37 cellular contexts compared by ENCODE assay signal in the genomic region with DNA sequence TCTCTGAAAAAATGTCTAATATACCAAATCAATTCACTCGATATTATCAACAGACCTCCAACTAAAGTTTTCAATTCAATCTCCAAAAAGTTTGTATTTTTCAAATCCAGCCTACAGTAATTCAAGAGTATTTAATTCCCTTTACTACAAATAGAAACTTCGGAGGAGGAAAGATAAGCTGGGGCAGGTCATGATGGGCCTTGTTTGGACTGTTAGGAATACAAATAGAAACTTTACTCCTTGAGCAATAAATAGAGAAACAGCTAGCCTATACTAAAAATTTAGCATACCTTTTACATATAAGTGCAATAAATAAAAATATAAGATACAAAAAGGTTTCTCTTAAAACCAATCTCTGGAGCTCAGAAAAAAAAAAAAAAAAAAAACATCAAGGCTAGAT.
"Had no signal": no experiment of that assay in that cellular context is flagged by ENCODE, and none has a peak within 500 bp of the region (broad histone marks: within the 10 kb centered on the region; RNA-seq: fewer than 3 reads in every experiment).

No MANE protein-coding gene starts in this region.

- H3K27me3 ChIP-seq: ascending aorta, body of pancreas, brain microvascular endothelial cell, breast epithelium had no signal

- H3K9me3 ChIP-seq: body of pancreas had no signal

- H3K27me3 Mint-ChIP-seq: activated B cell treated with CpG ODN at 0.5 μM for 24 hours; activated CD4-positive, alpha-beta memory T cell treated with anti-CD3 and anti-CD28 coated beads, Interleukin-2, amount 10 ng/mL, durations not matched to agents 7 days and 5 days; activated CD4-positive, alpha-beta T cell treated with anti-CD3 and anti-CD28 coated beads for 36 hours; activated CD4-positive, alpha-beta T cell treated with anti-CD3 and anti-CD28 coated beads, Interleukin-2, amount 10 ng/mL, durations not matched to agents 7 days and 5 days; activated CD8-positive, alpha-beta memory T cell treated with anti-CD3 and anti-CD28 coated beads, Interleukin-2, amount 10 ng/mL, durations not matched to agents 7 days and 5 days; activated naive CD4-positive, alpha-beta T cell treated with anti-CD3 and anti-CD28 coated beads, Interleukin-2, amount 10 ng/mL, durations not matched to agents 7 days and 5 days; activated naive CD4-positive, alpha-beta T cell treated with anti-CD3 and anti-CD28 coated beads, Interleukin-2, amount 50 U/mL, for 24 hours; activated naive CD8-positive, alpha-beta T cell; activated naive CD8-positive, alpha-beta T cell treated with anti-CD3 and anti-CD28 coated beads, Interleukin-2, amount 10 ng/mL, durations not matched to agents 7 days and 5 days; activated naive CD8-positive, alpha-beta T cell treated with anti-CD3 and anti-CD28 coated beads, Interleukin-2, amount 50 U/mL, for 24 hours; activated T-cell treated with anti-CD3 and anti-CD28 coated beads, Interleukin-2, amount 50 U/mL, for 24 hours had no signal

- H3K4me1 ChIP-seq: ascending aorta, body of pancreas, breast epithelium had no signal

- H3K27ac Mint-ChIP-seq: activated B cell treated with CpG ODN at 0.5 μM for 24 hours; activated CD4-positive, alpha-beta memory T cell treated with anti-CD3 and anti-CD28 coated beads, Interleukin-2, amount 10 ng/mL, durations not matched to agents 7 days and 5 days; activated CD4-positive, alpha-beta T cell treated with anti-CD3 and anti-CD28 coated beads for 36 hours; activated CD4-positive, alpha-beta T cell treated with anti-CD3 and anti-CD28 coated beads, Interleukin-2, amount 10 ng/mL, durations not matched to agents 7 days and 5 days; activated CD8-positive, alpha-beta memory T cell treated with anti-CD3 and anti-CD28 coated beads, Interleukin-2, amount 10 ng/mL, durations not matched to agents 7 days and 5 days; activated CD8-positive, alpha-beta T cell treated with anti-CD3 and anti-CD28 coated beads, Interleukin-2, amount 10 ng/mL, durations not matched to agents 7 days and 5 days; activated naive CD4-positive, alpha-beta T cell treated with anti-CD3 and anti-CD28 coated beads, Interleukin-2, amount 10 ng/mL, durations not matched to agents 7 days and 5 days; activated naive CD4-positive, alpha-beta T cell treated with anti-CD3 and anti-CD28 coated beads, Interleukin-2, amount 50 U/mL, for 24 hours; activated naive CD8-positive, alpha-beta T cell; activated naive CD8-positive, alpha-beta T cell treated with anti-CD3 and anti-CD28 coated beads, Interleukin-2, amount 10 ng/mL, durations not matched to agents 7 days and 5 days; activated naive CD8-positive, alpha-beta T cell treated with anti-CD3 and anti-CD28 coated beads, Interleukin-2, amount 50 U/mL, for 24 hours; activated T-cell treated with anti-CD3 and anti-CD28 coated beads, Interleukin-2, amount 50 U/mL, for 24 hours; activated T-helper 2 cell treated with anti-CD3 and anti-CD28 coated beads, Interferon-gamma antibody, Interleukin-2, Interleukin-4, amounts not matched to agents 10 μg/mL and 5 μg/mL and 100 μg/mL, durations not matched to agents 14 hours and 24 hours and 36 hours; T-helper 1 cell treated with Interleukin-12 subunit alpha and Interleukin-12 subunit beta and Interleukin-4 antibody, amounts not matched to agents 30 μg/mL and 1 μg/mL, for 36 hours; T-helper 2 cell treated with Interferon-gamma antibody and Interleukin-4, amounts not matched to agents 5 μg/mL and 100 μg/mL, for 36 hours had no signal

- DNase-seq: activated B cell treated with CpG ODN at 0.5 μM for 24 hours; activated CD4-positive, alpha-beta memory T cell treated with anti-CD3 and anti-CD28 coated beads, Interleukin-2, amount 10 ng/mL, durations not matched to agents 7 days and 5 days; activated CD4-positive, alpha-beta T cell treated with anti-CD3 and anti-CD28 coated beads for 1 hour; activated CD4-positive, alpha-beta T cell treated with anti-CD3 and anti-CD28 coated beads for 36 hours; activated CD4-positive, alpha-beta T cell treated with anti-CD3 and anti-CD28 coated beads for 48 hours; activated CD4-positive, alpha-beta T cell treated with anti-CD3 and anti-CD28 coated beads, Interleukin-2, amount 10 ng/mL, durations not matched to agents 7 days and 5 days; activated CD4-positive, alpha-beta T cell treated with anti-CD3 and anti-CD28 coated beads, Interleukin-2, amount 50 U/mL, for 48 hours; activated CD8-positive, alpha-beta memory T cell treated with anti-CD3 and anti-CD28 coated beads for 24 hours; activated CD8-positive, alpha-beta memory T cell treated with anti-CD3 and anti-CD28 coated beads, Interleukin-2, amount 10 ng/mL, durations not matched to agents 7 days and 5 days; activated CD8-positive, alpha-beta memory T cell treated with anti-CD3 and anti-CD28 coated beads, Interleukin-2, amount 50 U/mL, for 48 hours; activated CD8-positive, alpha-beta T cell treated with anti-CD3 and anti-CD28 coated beads, Interleukin-2, amount 10 ng/mL, durations not matched to agents 7 days and 5 days; activated effector memory CD4-positive, alpha-beta T cell treated with Interleukin-2 at 50 U/mL for 16 hours; activated gamma-delta T cell; activated naive CD4-positive, alpha-beta T cell treated with anti-CD3 and anti-CD28 coated beads, Interleukin-2, amount 10 ng/mL, durations not matched to agents 7 days and 5 days; activated naive CD4-positive, alpha-beta T cell treated with Interleukin-2 at 50 U/mL for 16 hours; activated naive CD8-positive, alpha-beta T cell treated with anti-CD3 and anti-CD28 coated beads, Interleukin-2, amount 10 ng/mL, durations not matched to agents 7 days and 5 days; activated naive CD8-positive, alpha-beta T cell treated with anti-CD3 and anti-CD28 coated beads, Interleukin-2, amount 50 U/mL, for 24 hours; activated T-cell treated with anti-CD3 and anti-CD28 coated beads, Interleukin-2, amount 50 U/mL, for 24 hours; activated T-cell treated with anti-CD3 and anti-CD28 coated beads, Interleukin-2, amount 50 U/mL, for 48 hours; amygdala; anterior cingulate cortex; body of pancreas; brain microvascular endothelial cell; central memory CD4-positive, alpha-beta T cell; T-helper 1 cell; T-helper 2 cell; T-helper 9 cell had no signal

- H3K27ac ChIP-seq: ascending aorta, body of pancreas, brain microvascular endothelial cell, breast epithelium, VCaP had no signal

- H3K4me1 Mint-ChIP-seq: activated B cell treated with CpG ODN at 0.5 μM for 24 hours; activated CD4-positive, alpha-beta memory T cell treated with anti-CD3 and anti-CD28 coated beads, Interleukin-2, amount 10 ng/mL, durations not matched to agents 7 days and 5 days; activated CD4-positive, alpha-beta T cell treated with anti-CD3 and anti-CD28 coated beads for 36 hours; activated CD4-positive, alpha-beta T cell treated with anti-CD3 and anti-CD28 coated beads, Interleukin-2, amount 10 ng/mL, durations not matched to agents 7 days and 5 days; activated CD8-positive, alpha-beta memory T cell treated with anti-CD3 and anti-CD28 coated beads, Interleukin-2, amount 10 ng/mL, durations not matched to agents 7 days and 5 days; activated naive CD4-positive, alpha-beta T cell treated with anti-CD3 and anti-CD28 coated beads, Interleukin-2, amount 10 ng/mL, durations not matched to agents 7 days and 5 days; activated naive CD8-positive, alpha-beta T cell treated with anti-CD3 and anti-CD28 coated beads, Interleukin-2, amount 10 ng/mL, durations not matched to agents 7 days and 5 days; activated naive CD8-positive, alpha-beta T cell treated with anti-CD3 and anti-CD28 coated beads, Interleukin-2, amount 50 U/mL, for 24 hours had no signal

- ATAC-seq: activated CD4-positive, alpha-beta T cell treated with anti-CD3 and anti-CD28 coated beads for 36 hours; activated CD4-positive, CD25-positive, alpha-beta regulatory T cell treated with anti-CD3 and anti-CD28 coated beads, Interleukin-2, amount 50 U/mL, for 24 hours; activated CD8-positive, alpha-beta memory T cell treated with anti-CD3 and anti-CD28 coated beads, Interleukin-2, amount 10 ng/mL, durations not matched to agents 7 days and 5 days; activated CD8-positive, alpha-beta T cell treated with anti-CD3 and anti-CD28 coated beads, Interleukin-2, amount 10 ng/mL, durations not matched to agents 7 days and 5 days; activated naive CD8-positive, alpha-beta T cell treated with anti-CD3 and anti-CD28 coated beads, Interleukin-2, amount 50 U/mL, for 24 hours; body of pancreas had no signal

- FAIRE-seq: TTC549 had no signal

- H3K4me3 Mint-ChIP-seq: activated B cell treated with CpG ODN at 0.5 μM for 24 hours; activated CD4-positive, alpha-beta memory T cell treated with anti-CD3 and anti-CD28 coated beads, Interleukin-2, amount 10 ng/mL, durations not matched to agents 7 days and 5 days; activated CD4-positive, alpha-beta T cell treated with anti-CD3 and anti-CD28 coated beads for 36 hours; activated CD4-positive, alpha-beta T cell treated with anti-CD3 and anti-CD28 coated beads, Interleukin-2, amount 10 ng/mL, durations not matched to agents 7 days and 5 days; activated CD8-positive, alpha-beta memory T cell treated with anti-CD3 and anti-CD28 coated beads, Interleukin-2, amount 10 ng/mL, durations not matched to agents 7 days and 5 days; activated CD8-positive, alpha-beta T cell treated with anti-CD3 and anti-CD28 coated beads, Interleukin-2, amount 10 ng/mL, durations not matched to agents 7 days and 5 days; activated naive CD4-positive, alpha-beta T cell treated with anti-CD3 and anti-CD28 coated beads, Interleukin-2, amount 10 ng/mL, durations not matched to agents 7 days and 5 days; activated naive CD4-positive, alpha-beta T cell treated with anti-CD3 and anti-CD28 coated beads, Interleukin-2, amount 50 U/mL, for 24 hours; activated naive CD8-positive, alpha-beta T cell; activated naive CD8-positive, alpha-beta T cell treated with anti-CD3 and anti-CD28 coated beads, Interleukin-2, amount 10 ng/mL, durations not matched to agents 7 days and 5 days; activated naive CD8-positive, alpha-beta T cell treated with anti-CD3 and anti-CD28 coated beads, Interleukin-2, amount 50 U/mL, for 24 hours; activated T-cell treated with anti-CD3 and anti-CD28 coated beads, Interleukin-2, amount 50 U/mL, for 24 hours; T-helper 1 cell treated with Interleukin-12 subunit alpha and Interleukin-12 subunit beta and Interleukin-4 antibody, amounts not matched to agents 30 μg/mL and 1 μg/mL, for 36 hours; T-helper 2 cell treated with Interferon-gamma antibody and Interleukin-4, amounts not matched to agents 5 μg/mL and 100 μg/mL, for 36 hours had no signal

- H3K4me3 ChIP-seq: ascending aorta, body of pancreas, breast epithelium had no signal

- H3K36me3 ChIP-seq: breast epithelium had no signal
